In the genomic region with DNA sequence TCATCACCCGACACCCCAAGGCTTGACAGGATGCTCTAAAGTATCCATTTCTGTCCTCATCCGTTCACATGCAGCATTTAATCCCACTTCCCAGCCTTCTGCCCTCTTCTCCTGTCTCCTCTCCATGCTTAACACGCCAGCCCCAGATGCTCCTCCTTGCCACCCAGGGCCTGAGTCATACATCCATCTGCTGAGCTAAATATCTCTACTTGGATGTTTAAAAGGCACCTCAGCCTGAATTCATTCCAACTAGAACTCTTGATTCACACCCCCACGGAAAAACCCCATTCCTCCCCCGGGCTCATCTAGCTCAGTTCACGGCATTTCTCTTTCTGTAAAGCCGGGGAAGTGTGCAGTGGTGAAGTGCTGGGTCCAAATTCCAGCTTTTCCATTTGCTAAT, we compare ENCODE assay signal across 14 cellular contexts. TPM values are rescaled to one million over a fixed set of nuclear protein-coding genes. Genes with fewer than 3 reads are reported as not detected.
A peak's percentile ranks its signal among the peaks of the same experiment; 100 is the strongest.
DNase-seq lines count a peak whose midpoint lies in the region; ATAC-seq and TF ChIP-seq lines count a peak whose summit lies in the region.
"Had no signal": no experiment of that assay in that cellular context is flagged by ENCODE, and none has a peak within 500 bp of the region (broad histone marks: within the 10 kb centered on the region; RNA-seq: fewer than 3 reads in every experiment).

No MANE protein-coding gene starts in this region.

- ATAC-seq in GM21786 (IDR thresholded peaks at IDR 0.05; ENCODE audit: unreplicated experiment) (no peak), GM21423 (IDR thresholded peaks at IDR 0.05; ENCODE audit: unreplicated experiment) (no peak)

- no peak overlapping the region for H3K4me3 ChIP-seq in astrocyte of the spinal cord (ENCODE audit: low read depth, low read length)
- H3K4me3 ChIP-seq in esophagus squamous epithelium: no peak overlapping the region
- no peak overlapping the region for H3K4me3 ChIP-seq in lower leg skin (ENCODE audit: low read depth, poor library complexity, severe bottlenecking)
- H3K4me3 ChIP-seq: suprapubic skin had no signal

- H3K27me3 ChIP-seq in esophagus squamous epithelium: no peaks in the 10 kb centered on the region
- H3K27me3 ChIP-seq: suprapubic skin had no signal

- peaks cover 31 to 89% (median 46%) of the 10 kb centered on the region in 3 donors for H3K4me1 ChIP-seq in esophagus squamous epithelium

- WGBS in esophagus squamous epithelium, 2 donors: 41 to 58% methylated on average over 7 of the region's 7 CpGs
- 51 to 62% methylated on average over 7 of the region's 7 CpGs for WGBS in lower leg skin, 2 donors

- no peak for TF ChIP-seq POLR2A in esophagus squamous epithelium (IDR thresholded peaks at IDR 0.05)
- TF ChIP-seq POLR2A in lower leg skin (IDR thresholded peaks at IDR 0.05): no peak

- DNase-seq in AG08396 (ENCODE audit: low spot score) (peak; percentile 65), HK-2 (ENCODE audit: unreplicated experiment) (peak; percentile 28), astrocyte of the spinal cord (ENCODE audit: low read depth, low spot score) (peak; percentile 68), kidney glomerular epithelial cell (lab: John Stamatoyannopoulos, UW) (peak; percentile 35), esophagus squamous epithelium (lab: John Stamatoyannopoulos, UW) (no peak), lower leg skin (ENCODE audit: low spot score in 2 of 2) (no peak)
- DNase-seq: activated effector memory CD4-positive, alpha-beta T cell treated with Interleukin-2 at 50 U/mL for 16 hours; DMS153; KBM-7; NCI-H774 had no signal

- intact Hi-C loops in esophagus squamous epithelium (cut with DNase I): loop anchor here (5.0 kb wide), 1 partner anchor 212 kb away; no protein-coding TSS in a partner anchor
- intact Hi-C loops in lower leg skin (cut with DNase I; ENCODE audit: low total_unique reads): loop anchor here (5.0 kb wide), 1 partner anchor 462 kb away; no protein-coding TSS in a partner anchor

- in situ Hi-C loops in astrocyte of the spinal cord (cut with HindIII; ENCODE audit: low sequenced_read_pairs): no loop called here

- TF ChIP-seq CTCF in astrocyte of the spinal cord (IDR thresholded peaks at IDR 0.05; ENCODE audit: low read depth, low read length): no peak
- no peak for TF ChIP-seq CTCF in esophagus squamous epithelium (IDR thresholded peaks at IDR 0.05)
- TF ChIP-seq CTCF in lower leg skin (IDR thresholded peaks at IDR 0.05): no peak

- no peaks in the 10 kb centered on the region for H3K36me3 ChIP-seq in esophagus squamous epithelium
- H3K36me3 ChIP-seq: suprapubic skin had no signal

- no peaks in the 10 kb centered on the region for H3K9me3 ChIP-seq in esophagus squamous epithelium
- H3K9me3 ChIP-seq: suprapubic skin had no signal

- peak overlapping the region in 2 of 4 donors; percentile 31 to 87 for H3K27ac ChIP-seq in esophagus squamous epithelium
- H3K27ac ChIP-seq: suprapubic skin had no signal

RNA-seq across cellular contexts. Expression of a gene that starts 27.7 kb away (rescaled TPM):
- total RNA-seq in esophagus squamous epithelium (not detected), lower leg skin (1 to 10 TPM in 1 of 4 donors, not detected in 3; 1.4 TPM)
- total RNA-seq: endothelial cell of umbilical vein had no signal

RNA-seq across cellular contexts. Expression of a gene that starts 43.9 kb away (rescaled TPM):
- total RNA-seq in esophagus squamous epithelium (not detected), lower leg skin (not detected)
- total RNA-seq: endothelial cell of umbilical vein, suprapubic skin had no signal

Comparison
In these comparisons a context has a peak if more than half of its experiments do, and no peak if none do; other contexts are left out.
1. DNase-seq: peak in AG08396 (single experiment), HK-2 (single experiment), astrocyte of the spinal cord (single experiment) and kidney glomerular epithelial cell (single experiment); none in esophagus squamous epithelium (single experiment) and lower leg skin (0 of 2).